ENCODE assay signal across 7 cellular contexts in genomic region chr7:786472-787255, GRCh38. TPM values are rescaled to one million over a fixed set of nuclear protein-coding genes. Genes with fewer than 3 reads are reported as not detected.
A peak's percentile ranks its signal among the peaks of the same experiment; 100 is the strongest.
DNase-seq lines count a peak whose midpoint lies in the region; ATAC-seq and TF ChIP-seq lines count a peak whose summit lies in the region.

No MANE protein-coding gene starts in this region.

- TF ChIP-seq CTCF in GM12872 (IDR thresholded peaks at IDR 0.05; ENCODE audit: insufficient read depth, low read depth, low read length) = peak; percentile 90
- TF ChIP-seq CTCF in colonic mucosa (IDR thresholded peaks at IDR 0.05) = peak; percentile 73

- DNase-seq in NCI-H1092 treated with DMSO at 0.1 percent for 48 hours (lab: John Stamatoyannopoulos, UW) = peak; percentile 33
- peak; percentile 83 for DNase-seq in activated CD4-positive, alpha-beta T cell treated with anti-CD3 and anti-CD28 coated beads for 48 hours
- peak; percentile 77 for DNase-seq in colonic mucosa
- peak; percentile 63 to 81 for DNase-seq in lung microvascular endothelial cell (ENCODE audit: low read depth in 2 of 2)
- peak; percentile 47 to 67 for DNase-seq in stimulated activated CD8-positive, alpha-beta memory T cell treated with anti-CD3 and anti-CD28 coated beads, Interleukin-2, amount 100 ng/mL, for 48 hours (ENCODE audit: low read depth in 2 of 2)

- H3K4me3 ChIP-seq in colonic mucosa = no peak overlapping the region

- no peaks in the 10 kb centered on the region for H3K36me3 ChIP-seq in colonic mucosa

- no peak for ATAC-seq in HG03159 (IDR thresholded peaks at IDR 0.05; ENCODE audit: unreplicated experiment)

- no peaks in the 10 kb centered on the region for H3K9me3 ChIP-seq in colonic mucosa

- H3K4me1 ChIP-seq in colonic mucosa = no peaks in the 10 kb centered on the region

- H3K27ac ChIP-seq in colonic mucosa = no peak overlapping the region

- intact Hi-C loops in colonic mucosa (cut with DNase I) = loop anchor here (1.0 kb wide), 1 partner anchor 87 kb away; no protein-coding TSS in a partner anchor

- no peaks in the 10 kb centered on the region for H3K27me3 ChIP-seq in colonic mucosa

- no peak overlapping the region for H3K9ac ChIP-seq in colonic mucosa (ENCODE audit: low read depth in 2 of 2, low read length in 2 of 2)

RNA-seq across cellular contexts. Expression of gene SUN1, which starts 45.6 kb away (rescaled TPM):
- total RNA-seq in colonic mucosa (100 to 1,000 TPM; 122 to 158 TPM), lung microvascular endothelial cell (73.0 and 94.8 TPM in 2 replicates)

RNA-seq across cellular contexts. Expression of gene PRKAR1B, which starts 59.6 kb away (rescaled TPM):
- total RNA-seq in colonic mucosa = 10 to 100 TPM; 19.2 to 32.8 TPM
- 34.4 and 71.8 TPM in 2 replicates for total RNA-seq in lung microvascular endothelial cell

Comparison
In these comparisons a context has a peak if more than half of its experiments do, and no peak if none do; other contexts are left out.
1. DNase-seq: peak in every context shown above with its lines; median percentile 83 in activated CD4-positive, alpha-beta T cell treated with anti-CD3 and anti-CD28 coated beads for 48 hours; 77 in colonic mucosa; 72 in lung microvascular endothelial cell; 57 in stimulated activated CD8-positive, alpha-beta memory T cell treated with anti-CD3 and anti-CD28 coated beads, Interleukin-2, amount 100 ng/mL, for 48 hours; 33 in NCI-H1092 treated with DMSO at 0.1 percent for 48 hours.